ENCODE assay signal across 10 cellular contexts in the genomic region with DNA sequence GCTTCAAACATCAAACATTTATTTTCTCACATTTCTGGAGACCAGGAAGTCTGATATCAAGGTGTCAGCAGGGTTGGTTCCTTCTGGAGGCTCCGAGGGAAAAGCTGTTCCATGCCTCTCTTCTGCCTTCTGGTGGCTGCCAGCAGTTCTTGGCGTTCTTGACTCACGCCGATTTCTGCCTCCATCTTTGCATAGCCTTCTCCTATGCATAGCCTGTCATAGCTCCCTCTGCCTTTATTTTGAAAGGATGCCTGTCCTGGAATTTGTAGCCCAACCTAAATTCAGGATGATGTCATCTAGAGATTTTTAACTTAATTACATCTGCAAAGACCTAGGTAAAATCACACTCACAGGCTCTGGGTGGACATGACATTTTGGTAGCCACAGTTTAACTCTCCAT.
DNase-seq lines count a peak whose midpoint lies in the region; ATAC-seq, FAIRE-seq and TF ChIP-seq lines count a peak whose summit lies in the region.
"Had no signal": no experiment of that assay in that cellular context is flagged by ENCODE, and none has a peak within 500 bp of the region (broad histone marks: within the 10 kb centered on the region; RNA-seq: fewer than 3 reads in every experiment).

No MANE protein-coding gene starts in this region.

- H3K79me2 ChIP-seq in SK-N-SH (ENCODE audit: insufficient read depth), result peaks cover 33% of the 10 kb centered on the region

- H3K9ac ChIP-seq in SK-N-SH, result no peak overlapping the region

- peaks cover 87% of the 10 kb centered on the region for H3K36me3 Mint-ChIP-seq in activated CD8-positive, alpha-beta memory T cell treated with anti-CD3 and anti-CD28 coated beads, Interleukin-2, amount 10 ng/mL, durations not matched to agents 7 days and 5 days
- peaks cover 69 to 85% of the 10 kb centered on the region in 2 donors for H3K36me3 Mint-ChIP-seq in stimulated activated naive B cell treated with anti-CD40 and anti-IgM and Interleukin-4, amounts not matched to agents 10 μg/mL and 1 μg/mL and 100 μg/mL, for 72 hours

- peaks cover 89 to 93% of the 10 kb centered on the region in 2 experiments for H3K36me3 ChIP-seq in SK-N-SH (replicated peaks in 1 of 2; ENCODE audit: control insufficient read depth in 1 of 2, insufficient read depth in 2 of 2, low read length in 1 of 2)

- H3K9me2 ChIP-seq in SK-N-SH, result no peaks in the 10 kb centered on the region

- TF ChIP-seq CTCF in SK-N-SH (IDR thresholded peaks at IDR 0.05) (peak; percentile 23; the same call in 1 of the 2 replicates), fibroblast of pulmonary artery (IDR thresholded peaks at IDR 0.05; ENCODE audit: low read length, missing control alignments) (peak; percentile 33), D721Med (IDR thresholded peaks at IDR 0.05; ENCODE audit: insufficient read depth, missing control alignments) (no peak)

- no peak overlapping the region for H2AFZ ChIP-seq in SK-N-SH (ENCODE audit: low read depth)

- no peak for TF ChIP-seq EP300 in SK-N-SH (IDR thresholded peaks at IDR 0.05; ENCODE audit: borderline replicate concordance in 1 of 2, low read depth in 1 of 2, low read length in 1 of 2)

- FAIRE-seq in D721Med (lab: Jason Lieb, UNC), result no peak
- FAIRE-seq: pancreas had no signal

- H3K4me1 Mint-ChIP-seq in activated CD8-positive, alpha-beta memory T cell treated with anti-CD3 and anti-CD28 coated beads, Interleukin-2, amount 10 ng/mL, durations not matched to agents 7 days and 5 days, result peaks cover 62% of the 10 kb centered on the region
- peaks cover 18 to 33% of the 10 kb centered on the region in 2 donors for H3K4me1 Mint-ChIP-seq in stimulated activated naive B cell treated with anti-CD40 and anti-IgM and Interleukin-4, amounts not matched to agents 10 μg/mL and 1 μg/mL and 100 μg/mL, for 72 hours

- no peak for DNase-seq in activated CD8-positive, alpha-beta memory T cell treated with anti-CD3 and anti-CD28 coated beads, Interleukin-2, amount 10 ng/mL, durations not matched to agents 7 days and 5 days
- DNase-seq in activated CD8-positive, alpha-beta memory T cell treated with anti-CD3 and anti-CD28 coated beads, Interleukin-2, amount 50 U/mL, for 4 hours, result no peak
- DNase-seq in SK-N-SH (no peak), fibroblast of pulmonary artery (ENCODE audit: low read depth) (peak; percentile 31), kidney tubule cell (ENCODE audit: low spot score) (no peak), DMS 273 (lab: John Stamatoyannopoulos, UW; ENCODE audit: unreplicated experiment) (no peak), D721Med (ENCODE audit: insufficient read length, low spot score) (no peak)
- DNase-seq in stimulated activated naive B cell treated with anti-CD40 and anti-IgM and Interleukin-4, amounts not matched to agents 10 μg/mL and 1 μg/mL and 100 μg/mL, for 72 hours, result no peak
- DNase-seq: activated effector memory CD4-positive, alpha-beta T cell treated with Interleukin-2 at 50 U/mL for 16 hours; pancreas had no signal

- no peak for ATAC-seq in activated CD8-positive, alpha-beta memory T cell treated with anti-CD3 and anti-CD28 coated beads, Interleukin-2, amount 10 ng/mL, durations not matched to agents 7 days and 5 days
- ATAC-seq in stimulated activated naive B cell treated with anti-CD40 and anti-IgM and Interleukin-4, amounts not matched to agents 10 μg/mL and 1 μg/mL and 100 μg/mL, for 72 hours (replicated peaks), result no peak

- no peaks in the 10 kb centered on the region for H3K9me3 ChIP-seq in SK-N-SH
- H3K9me3 ChIP-seq: pancreas had no signal

- H3K27ac Mint-ChIP-seq in activated CD8-positive, alpha-beta memory T cell treated with anti-CD3 and anti-CD28 coated beads, Interleukin-2, amount 10 ng/mL, durations not matched to agents 7 days and 5 days, result peak overlapping the region; percentile 41
- H3K27ac Mint-ChIP-seq in stimulated activated naive B cell treated with anti-CD40 and anti-IgM and Interleukin-4, amounts not matched to agents 10 μg/mL and 1 μg/mL and 100 μg/mL, for 72 hours, result peak overlapping the region; percentile 64

- POLR2A ChIA-PET in SK-N-SH (lab: Yijun Ruan, JAX), result interaction anchor here (0.7 kb wide), 1 partner anchor 1145 kb away, joined by 3 read pairs; no protein-coding TSS in a partner anchor

- H3K4me3 ChIP-seq in SK-N-SH (ENCODE audit: low read depth in 2 of 2, low read length in 1 of 2) (no peak overlapping the region), fibroblast of pulmonary artery (replicated peaks; ENCODE audit: low read depth, low read length) (no peak overlapping the region)
- H3K4me3 ChIP-seq: pancreas had no signal

- H3K27me3 Mint-ChIP-seq in activated CD8-positive, alpha-beta memory T cell treated with anti-CD3 and anti-CD28 coated beads, Interleukin-2, amount 10 ng/mL, durations not matched to agents 7 days and 5 days, result no peaks in the 10 kb centered on the region
- H3K27me3 Mint-ChIP-seq in stimulated activated naive B cell treated with anti-CD40 and anti-IgM and Interleukin-4, amounts not matched to agents 10 μg/mL and 1 μg/mL and 100 μg/mL, for 72 hours, result no peaks in the 10 kb centered on the region

- no peaks in the 10 kb centered on the region for H3K4me1 ChIP-seq in SK-N-SH (ENCODE audit: control insufficient read depth in 1 of 2, insufficient read depth in 2 of 2, low read depth in 1 of 2, low read length in 1 of 2)
- H3K4me1 ChIP-seq: pancreas had no signal

- peaks cover 9% of the 10 kb centered on the region for H3F3A ChIP-seq in SK-N-SH (replicated peaks; ENCODE audit: insufficient read depth)

- CTCF ChIA-PET in activated CD8-positive, alpha-beta memory T cell treated with anti-CD3 and anti-CD28 coated beads, Interleukin-2, amount 10 ng/mL, durations not matched to agents 7 days and 5 days (lab: Charles Lee), result interaction anchor here (0.5 to 3.2 kb wide), 5 partner anchors 10 to 220 kb away, joined by 3 to 29 read pairs (median 3); no protein-coding TSS in a partner anchor
- CTCF ChIA-PET in SK-N-SH (lab: Yijun Ruan, JAX), result interaction anchor here (0.9 to 2.2 kb wide), 5 partner anchors 8 to 1101 kb away, joined by 3 to 18 read pairs (median 6); no protein-coding TSS in a partner anchor

- no peaks in the 10 kb centered on the region for H3K9me3 Mint-ChIP-seq in activated CD8-positive, alpha-beta memory T cell treated with anti-CD3 and anti-CD28 coated beads, Interleukin-2, amount 10 ng/mL, durations not matched to agents 7 days and 5 days (ENCODE audit: low read depth)
- no peaks in the 10 kb centered on the region for H3K9me3 Mint-ChIP-seq in stimulated activated naive B cell treated with anti-CD40 and anti-IgM and Interleukin-4, amounts not matched to agents 10 μg/mL and 1 μg/mL and 100 μg/mL, for 72 hours

- H4K20me1 ChIP-seq in SK-N-SH (ENCODE audit: insufficient read depth), result peaks cover 20% of the 10 kb centered on the region

- no peaks in the 10 kb centered on the region for H3K27me3 ChIP-seq in SK-N-SH (ENCODE audit: insufficient read depth)
- H3K27me3 ChIP-seq: pancreas had no signal

- WGBS in SK-N-SH (ENCODE audit: low lambda C conversion rate), result 93% methylated on average over 4 of the region's 4 CpGs

- no peak overlapping the region for H3K4me2 ChIP-seq in SK-N-SH

- no peak overlapping the region for H3K27ac ChIP-seq in SK-N-SH (ENCODE audit: low read depth in 2 of 2, low read length in 1 of 2)
- H3K27ac ChIP-seq: pancreas had no signal

- TF ChIP-seq RAD21 in SK-N-SH (IDR thresholded peaks at IDR 0.05; ENCODE audit: low read length), result 0 out of 2 replicates have a peak, but pooled peaks have one; percentile 20

- no peak overlapping the region for H3K4me3 Mint-ChIP-seq in activated CD8-positive, alpha-beta memory T cell treated with anti-CD3 and anti-CD28 coated beads, Interleukin-2, amount 10 ng/mL, durations not matched to agents 7 days and 5 days
- no peak overlapping the region for H3K4me3 Mint-ChIP-seq in stimulated activated naive B cell treated with anti-CD40 and anti-IgM and Interleukin-4, amounts not matched to agents 10 μg/mL and 1 μg/mL and 100 μg/mL, for 72 hours

TF ChIP-seq in SK-N-SH, 30 proteins besides CTCF, POLR2A, EP300 and RAD21 (continues in another document):
- TF ChIP-seq, protein P1, sequence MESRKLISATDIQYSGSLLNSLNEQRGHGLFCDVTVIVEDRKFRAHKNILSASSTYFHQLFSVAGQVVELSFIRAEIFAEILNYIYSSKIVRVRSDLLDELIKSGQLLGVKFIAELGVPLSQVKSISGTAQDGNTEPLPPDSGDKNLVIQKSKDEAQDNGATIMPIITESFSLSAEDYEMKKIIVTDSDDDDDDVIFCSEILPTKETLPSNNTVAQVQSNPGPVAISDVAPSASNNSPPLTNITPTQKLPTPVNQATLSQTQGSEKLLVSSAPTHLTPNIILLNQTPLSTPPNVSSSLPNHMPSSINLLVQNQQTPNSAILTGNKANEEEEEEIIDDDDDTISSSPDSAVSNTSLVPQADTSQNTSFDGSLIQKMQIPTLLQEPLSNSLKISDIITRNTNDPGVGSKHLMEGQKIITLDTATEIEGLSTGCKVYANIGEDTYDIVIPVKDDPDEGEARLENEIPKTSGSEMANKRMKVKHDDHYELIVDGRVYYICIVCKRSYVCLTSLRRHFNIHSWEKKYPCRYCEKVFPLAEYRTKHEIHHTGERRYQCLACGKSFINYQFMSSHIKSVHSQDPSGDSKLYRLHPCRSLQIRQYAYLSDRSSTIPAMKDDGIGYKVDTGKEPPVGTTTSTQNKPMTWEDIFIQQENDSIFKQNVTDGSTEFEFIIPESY (IDR thresholded peaks at IDR 0.05; ENCODE audit: borderline replicate concordance, low read depth), result no peak
- TF ChIP-seq, protein P2, sequence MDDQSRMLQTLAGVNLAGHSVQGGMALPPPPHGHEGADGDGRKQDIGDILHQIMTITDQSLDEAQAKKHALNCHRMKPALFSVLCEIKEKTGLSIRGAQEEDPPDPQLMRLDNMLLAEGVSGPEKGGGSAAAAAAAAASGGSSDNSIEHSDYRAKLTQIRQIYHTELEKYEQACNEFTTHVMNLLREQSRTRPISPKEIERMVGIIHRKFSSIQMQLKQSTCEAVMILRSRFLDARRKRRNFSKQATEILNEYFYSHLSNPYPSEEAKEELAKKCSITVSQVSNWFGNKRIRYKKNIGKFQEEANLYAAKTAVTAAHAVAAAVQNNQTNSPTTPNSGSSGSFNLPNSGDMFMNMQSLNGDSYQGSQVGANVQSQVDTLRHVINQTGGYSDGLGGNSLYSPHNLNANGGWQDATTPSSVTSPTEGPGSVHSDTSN (IDR thresholded peaks at IDR 0.05), result no peak
- no peak for TF ChIP-seq YY1 (IDR thresholded peaks at IDR 0.05; ENCODE audit: low read depth)
- no peak for TF ChIP-seq TEAD4 (IDR thresholded peaks at IDR 0.05; ENCODE audit: borderline replicate concordance, insufficient read depth)
- TF ChIP-seq FOXJ3 (CRISPR knock-in tag; IDR thresholded peaks at IDR 0.05), result no peak
- no peak for TF ChIP-seq NFIC (IDR thresholded peaks at IDR 0.05; ENCODE audit: borderline replicate concordance)
- no peak for TF ChIP-seq RXRA (IDR thresholded peaks at IDR 0.05; ENCODE audit: borderline replicate concordance, low read depth)
- TF ChIP-seq MXI1 (IDR thresholded peaks at IDR 0.05; ENCODE audit: low read depth, low read length), result no peak
- TF ChIP-seq EZH2phosphoT487 (IDR thresholded peaks at IDR 0.05; ENCODE audit: borderline replicate concordance, low read depth), result no peak
